Comparison of ENCODE assay signal across 8 cellular contexts in genomic region chr4:122758033-122758432, GRCh38. TPM values are rescaled to one million over a fixed set of nuclear protein-coding genes. Genes with fewer than 3 reads are reported as not detected.
DNase-seq lines count a peak whose midpoint lies in the region; ATAC-seq and TF ChIP-seq lines count a peak whose summit lies in the region.

No MANE protein-coding gene starts in this region.

- peak overlapping the region in 2 of 3 experiments; percentile 13 to 82 for H3K27ac Mint-ChIP-seq in nephron

- no peak overlapping the region for H3K27ac ChIP-seq in coronary artery

- ATAC-seq in GM18519 (IDR thresholded peaks at IDR 0.05; ENCODE audit: low FRiP score, unreplicated experiment) (peak; percentile 53), HG03280 (IDR thresholded peaks at IDR 0.05; ENCODE audit: unreplicated experiment) (no peak), GM21390 (IDR thresholded peaks at IDR 0.05; ENCODE audit: unreplicated experiment) (no peak)

- DNase-seq in BE2C (no peak), NCI-H460 (ENCODE audit: extremely low read depth, low read depth) (peak; percentile 42), coronary artery (ENCODE audit: low spot score) (no peak)
- DNase-seq in stimulated activated CD8-positive, alpha-beta memory T cell treated with anti-CD3 and anti-CD28 coated beads, Interleukin-4, amount 100 ng/mL, for 48 hours: no peak

- H3K9me3 Mint-ChIP-seq in nephron: no peaks in the 10 kb centered on the region

- H3K4me1 ChIP-seq in BE2C: no peaks in the 10 kb centered on the region

- H3K4me3 ChIP-seq in BE2C (ENCODE audit: low read depth, low read length): no peak overlapping the region
- H3K4me3 ChIP-seq in coronary artery: no peak overlapping the region

- no peaks in the 10 kb centered on the region for H3K27me3 ChIP-seq in BE2C

- H3K4me3 Mint-ChIP-seq in nephron: no peak overlapping the region

- no peaks in the 10 kb centered on the region for H3K4me1 Mint-ChIP-seq in nephron

- TF ChIP-seq CTCF in BE2C (IDR thresholded peaks at IDR 0.05; ENCODE audit: low read depth, low read length) (peak; percentile 72), coronary artery (IDR thresholded peaks at IDR 0.05) (peak; percentile 44), nephron (IDR thresholded peaks at IDR 0.05; ENCODE audit: unreplicated experiment in 3 of 3) (peak; percentile 66 to 86 (median 69))

- H3K36me3 ChIP-seq in BE2C: no peaks in the 10 kb centered on the region

- H3K36me3 Mint-ChIP-seq in nephron (ENCODE audit: low read depth): no peaks in the 10 kb centered on the region

- H3K9me3 ChIP-seq in BE2C: no peaks in the 10 kb centered on the region

- H3K27me3 Mint-ChIP-seq in nephron (ENCODE audit: low read depth): no peaks in the 10 kb centered on the region

RNA-seq across cellular contexts. Expression of gene BBS12, which starts 25.5 kb away (rescaled TPM):
- polyA plus RNA-seq in BE2C (2012; ENCODE audit: insufficient read depth, insufficient read length, low read depth): 0.22 TPM
- total RNA-seq in NCI-H460 (2014; rRNA removed; shearing (Covaris generic)): 3.8 and 4.4 TPM in 2 replicates
- polyA plus RNA-seq in NCI-H460 (2014; cell fraction: nucleus; rRNA removed): 0.79 and 1.2 TPM in 2 replicates
